Comparison of ENCODE assay signal across 16 cellular contexts in genomic region chr20:3042621-3043020, GRCh38. TPM values are rescaled to one million over a fixed set of nuclear protein-coding genes. Genes with fewer than 3 reads are reported as not detected.
A peak's percentile ranks its signal among the peaks of the same experiment; 100 is the strongest.
DNase-seq lines count a peak whose midpoint lies in the region; ATAC-seq and TF ChIP-seq lines count a peak whose summit lies in the region.
"Had no signal": no experiment of that assay in that cellular context is flagged by ENCODE, and none has a peak within 500 bp of the region (broad histone marks: within the 10 kb centered on the region; RNA-seq: fewer than 3 reads in every experiment).

No MANE protein-coding gene starts in this region.

- no peaks in the 10 kb centered on the region for H3K9me3 Mint-ChIP-seq in memory B cell

- peaks cover 19% of the 10 kb centered on the region for H3K36me3 Mint-ChIP-seq in memory B cell

- CTCF ChIA-PET in RWPE1 (lab: Yijun Ruan, JAX): interaction anchor here (0.5 kb wide), 1 partner anchor 172 kb away, joined by 3 read pairs; no protein-coding TSS in a partner anchor

- H3K27me3 ChIP-seq in esophagus squamous epithelium (no peaks in the 10 kb centered on the region), tibial artery (no peaks in the 10 kb centered on the region)

- DNase-seq in RWPE1 (ENCODE audit: low spot score): no peak
- no peak for DNase-seq in esophagus squamous epithelium (lab: John Stamatoyannopoulos, UW)
- no peak for DNase-seq in memory B cell (ENCODE audit: low spot score in 2 of 2)
- DNase-seq in tibial artery: peak; percentile 56 to 85
- no peak for DNase-seq in ureter (ENCODE audit: low spot score)
- no peak for DNase-seq in NCI-H2171 (lab: John Stamatoyannopoulos, UW)
- DNase-seq in activated naive CD4-positive, alpha-beta T cell (lab: John Stamatoyannopoulos, UW): no peak
- DNase-seq: activated CD8-positive, alpha-beta T cell treated with anti-CD3 and anti-CD28 coated beads, Interleukin-2, amount 10 ng/mL, durations not matched to agents 7 days and 5 days; activated effector memory CD4-positive, alpha-beta T cell treated with Interleukin-2 at 50 U/mL for 16 hours; GDM1; SIG-M5; stimulated activated CD4-positive, alpha-beta T cell treated with anti-CD3 and anti-CD28 coated beads, Interleukin-4, amount 100 ng/mL, for 4 hours; stimulated activated naive CD4-positive, alpha-beta T cell had no signal

- no peak overlapping the region for H3K4me3 ChIP-seq in esophagus squamous epithelium
- no peak overlapping the region for H3K4me3 ChIP-seq in tibial artery

- intact Hi-C loops in esophagus squamous epithelium (cut with DNase I) (no loop called here), tibial artery (cut with DNase I; ENCODE audit: low total_unique reads) (no loop called here)

- no peak overlapping the region for H3K4me3 Mint-ChIP-seq in memory B cell
- H3K4me3 Mint-ChIP-seq: activated CD8-positive, alpha-beta T cell treated with anti-CD3 and anti-CD28 coated beads, Interleukin-2, amount 10 ng/mL, durations not matched to agents 7 days and 5 days had no signal

- H3K9me3 ChIP-seq in esophagus squamous epithelium (no peaks in the 10 kb centered on the region), tibial artery (no peaks in the 10 kb centered on the region)

- WGBS in esophagus squamous epithelium, 2 donors: 40 to 79% methylated on average over 1 to 2 of the region's 5 CpGs

- no peak for TF ChIP-seq CTCF in RWPE1 (conservative IDR thresholded peaks at IDR 0.05; ENCODE audit: low read depth)
- TF ChIP-seq CTCF in esophagus squamous epithelium (IDR thresholded peaks at IDR 0.05): no peak
- no peak for TF ChIP-seq CTCF in tibial artery (IDR thresholded peaks at IDR 0.05)

- H3K4me1 ChIP-seq in esophagus squamous epithelium (peaks cover 6 to 43% (median 16%) of the 10 kb centered on the region in 3 donors), tibial artery (peaks cover 0 to 41% (median 32%) of the 10 kb centered on the region in 4 donors)

- no peak for TF ChIP-seq POLR2A in esophagus squamous epithelium (IDR thresholded peaks at IDR 0.05)

- peak overlapping the region; percentile 74 for H3K27ac Mint-ChIP-seq in memory B cell
- H3K27ac Mint-ChIP-seq: activated CD8-positive, alpha-beta T cell treated with anti-CD3 and anti-CD28 coated beads, Interleukin-2, amount 10 ng/mL, durations not matched to agents 7 days and 5 days had no signal

- H3K27me3 Mint-ChIP-seq in memory B cell: no peaks in the 10 kb centered on the region

- H3K27ac ChIP-seq in RWPE1: peak overlapping the region; percentile 45
- H3K27ac ChIP-seq in esophagus squamous epithelium: peak overlapping the region in 3 of 4 donors; percentile 46 to 66 (median 57)
- H3K27ac ChIP-seq in tibial artery: peak overlapping the region; percentile 60 to 68

- POLR2A ChIA-PET in RWPE1 (lab: Yijun Ruan, JAX; ENCODE audit: low non-redundant PET): no interaction called here

- no peak for ATAC-seq in memory B cell (ENCODE audit: low read depth)
- ATAC-seq in HG02763 (IDR thresholded peaks at IDR 0.05; ENCODE audit: unreplicated experiment): no peak
- ATAC-seq: activated CD8-positive, alpha-beta T cell treated with anti-CD3 and anti-CD28 coated beads, Interleukin-2, amount 10 ng/mL, durations not matched to agents 7 days and 5 days had no signal

- peaks cover 11% of the 10 kb centered on the region for H3K4me1 Mint-ChIP-seq in memory B cell

- H3K36me3 ChIP-seq in esophagus squamous epithelium (peaks cover 3 to 37% (median 7%) of the 10 kb centered on the region in 3 donors), tibial artery (peaks cover 21 to 35% (median 28%) of the 10 kb centered on the region in 3 donors)

RNA-seq across cellular contexts. Expression of gene GNRH2, which starts 0.8 kb away (rescaled TPM):
- total RNA-seq in esophagus squamous epithelium (not detected), ureter (1.5 TPM)
- total RNA-seq: HT-29 had no signal

RNA-seq across cellular contexts. Expression of gene MRPS26, which starts 3.2 kb away (rescaled TPM):
- total RNA-seq in esophagus squamous epithelium (10 to 100 TPM; 39.5 to 60.7 (median 50.9) TPM), ureter (49.6 TPM)

RNA-seq across cellular contexts. Expression of gene OXT, which starts 28.8 kb away (rescaled TPM):
- total RNA-seq in esophagus squamous epithelium (not detected), ureter (not detected)
- total RNA-seq: activated CD8-positive, alpha-beta T cell treated with anti-CD3 and anti-CD28 coated beads, Interleukin-2, amount 10 ng/mL, durations not matched to agents 7 days and 5 days; endothelial cell of umbilical vein; HT-29 had no signal

RNA-seq across cellular contexts. Expression of gene AVP, which starts 41.9 kb away (rescaled TPM):
- total RNA-seq in esophagus squamous epithelium: not detected
- not detected for total RNA-seq in ureter
- total RNA-seq: activated CD8-positive, alpha-beta T cell treated with anti-CD3 and anti-CD28 coated beads, Interleukin-2, amount 10 ng/mL, durations not matched to agents 7 days and 5 days; endothelial cell of umbilical vein; HT-29 had no signal

Comparison
In these comparisons a context has a peak if more than half of its experiments do, and no peak if none do; other contexts are left out.
1. DNase-seq: peak in tibial artery (2 of 2); none in RWPE1 (single experiment), esophagus squamous epithelium (single experiment), memory B cell (0 of 2), ureter (single experiment), NCI-H2171 (single experiment) and activated naive CD4-positive, alpha-beta T cell (0 of 4).
2. Peak in every context shown above with its lines, with median percentiles within 50 percentile points of each other: H3K27ac ChIP-seq.